19 cellular contexts compared by ENCODE assay signal in the genomic region with DNA sequence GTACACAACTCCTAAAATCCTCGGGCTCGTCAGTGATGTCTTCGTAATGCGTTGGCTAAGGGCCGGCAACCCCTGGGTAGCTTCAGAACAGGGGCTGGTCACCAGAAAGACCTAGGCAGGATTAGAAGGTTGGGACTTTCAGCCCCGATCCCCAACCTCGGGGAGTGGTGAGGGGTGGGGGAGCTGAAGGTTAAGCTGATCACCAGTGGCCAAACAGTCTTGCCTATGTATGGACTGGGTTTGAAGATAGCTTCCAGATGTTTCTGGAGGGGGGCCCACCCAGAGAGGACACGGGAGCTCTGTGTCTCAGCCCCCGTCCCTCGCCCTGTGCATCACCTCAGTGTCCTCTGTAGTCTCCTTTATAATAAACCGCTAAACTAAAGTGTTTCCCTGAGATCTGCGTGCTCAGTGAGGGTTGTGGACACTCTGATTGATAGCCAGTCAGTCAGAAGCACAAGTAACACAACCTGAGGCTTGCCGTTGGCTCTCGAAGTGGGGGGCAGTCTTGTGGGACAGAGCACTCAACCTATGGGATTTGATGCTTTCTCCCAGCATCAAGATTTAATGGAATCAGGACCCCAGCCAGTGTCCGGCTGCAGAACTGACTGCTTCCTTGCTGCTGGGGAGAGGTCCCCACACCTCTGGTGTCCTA.
"Had no signal": no experiment of that assay in that cellular context is flagged by ENCODE, and none has a peak within 500 bp of the region (broad histone marks: within the 10 kb centered on the region; RNA-seq: fewer than 3 reads in every experiment).

No MANE protein-coding gene starts in this region.

- DNase-seq: activated CD4-positive, alpha-beta T cell treated with anti-CD3 and anti-CD28 coated beads for 1 hour; activated CD4-positive, alpha-beta T cell treated with anti-CD3 and anti-CD28 coated beads, Interleukin-2, amount 50 U/mL, for 48 hours; activated gamma-delta T cell; activated naive CD8-positive, alpha-beta T cell treated with anti-CD3 and anti-CD28 coated beads, Interleukin-2, amount 10 ng/mL, durations not matched to agents 7 days and 5 days; activated T-cell treated with anti-CD3 and anti-CD28 coated beads, Interleukin-2, amount 50 U/mL, for 72 hours; body of pancreas; colonic mucosa; foreskin keratinocyte; glutamatergic neuron; hypothalamus; left ventricle myocardium inferior; pancreas; stimulated activated CD4-positive, alpha-beta T cell treated with anti-CD3 and anti-CD28 coated beads, Interleukin-12 subunit alpha, Interleukin-12 subunit beta, amount 100 ng/mL, for 4 hours; stimulated activated CD4-positive, alpha-beta T cell treated with anti-CD3 and anti-CD28 coated beads, Interleukin-1b, Interleukin-23, amount 100 ng/mL, for 48 hours; stimulated activated naive CD8-positive, alpha-beta T cell treated with anti-CD3 and anti-CD28 coated beads, Interleukin-15, Interleukin-2, amounts not matched to agents 100 U/mL and 50 U/mL, for 24 hours; WERI-Rb-1 had no signal

- H3K27me3 Mint-ChIP-seq: activated naive CD8-positive, alpha-beta T cell treated with anti-CD3 and anti-CD28 coated beads, Interleukin-2, amount 10 ng/mL, durations not matched to agents 7 days and 5 days had no signal

- H3K36me3 ChIP-seq: colonic mucosa had no signal

- H3K27ac ChIP-seq: body of pancreas, colonic mucosa, epithelial cell of prostate, foreskin keratinocyte, left ventricle myocardium inferior, pancreas, tibial artery, WERI-Rb-1 had no signal

- H3K27me3 ChIP-seq: body of pancreas, colonic mucosa, foreskin keratinocyte, pancreas, tibial artery had no signal

- H3K27ac Mint-ChIP-seq: activated naive CD8-positive, alpha-beta T cell treated with anti-CD3 and anti-CD28 coated beads, Interleukin-2, amount 10 ng/mL, durations not matched to agents 7 days and 5 days; activated T-cell treated with anti-CD3 and anti-CD28 coated beads, Interleukin-2, amount 50 U/mL, for 72 hours had no signal

- H3K9me3 Mint-ChIP-seq: activated T-cell treated with anti-CD3 and anti-CD28 coated beads, Interleukin-2, amount 50 U/mL, for 72 hours had no signal

- H3K4me3 ChIP-seq: body of pancreas, colonic mucosa, left ventricle myocardium inferior, pancreas, tibial artery had no signal

- H3K9me3 ChIP-seq: body of pancreas, colonic mucosa, left ventricle myocardium inferior, pancreas, tibial artery had no signal

- H3K4me3 Mint-ChIP-seq: activated naive CD8-positive, alpha-beta T cell treated with anti-CD3 and anti-CD28 coated beads, Interleukin-2, amount 10 ng/mL, durations not matched to agents 7 days and 5 days; activated T-cell treated with anti-CD3 and anti-CD28 coated beads, Interleukin-2, amount 50 U/mL, for 72 hours; endodermal cell had no signal
